In genomic region chr11:65892661-65893317, GRCh38 we compare ENCODE assay signal across 9 cellular contexts. TPM values are rescaled to one million over a fixed set of nuclear protein-coding genes. Genes with fewer than 3 reads are reported as not detected.
DNase-seq lines count a peak whose midpoint lies in the region; ATAC-seq, FAIRE-seq and TF ChIP-seq lines count a peak whose summit lies in the region.
"Had no signal": no experiment of that assay in that cellular context is flagged by ENCODE, and none has a peak within 500 bp of the region (broad histone marks: within the 10 kb centered on the region; RNA-seq: fewer than 3 reads in every experiment).

No MANE protein-coding gene starts in this region.

- H3K27me3 ChIP-seq in subcutaneous abdominal adipose tissue (ENCODE audit: control insufficient read depth in 5 of 5, insufficient read depth in 4 of 5, low read length in 5 of 5) = no peaks in the 10 kb centered on the region

- H3K4me1 ChIP-seq in subcutaneous abdominal adipose tissue (ENCODE audit: control insufficient read depth in 5 of 5, insufficient read depth in 5 of 5, low read length in 5 of 5) = peaks cover 8 to 61% (median 56%) of the 10 kb centered on the region in 5 donors

- peak; percentile 40 for DNase-seq in DMS 273 (lab: John Stamatoyannopoulos, UW; ENCODE audit: unreplicated experiment)
- no peak for DNase-seq in DMS 273 treated with DMSO at 0.1 percent for 48 hours (lab: John Stamatoyannopoulos, UW)
- no peak for DNase-seq in T-helper 17 cell
- no peak for DNase-seq in glutamatergic neuron
- no peak for DNase-seq in urothelium cell line (ENCODE audit: low spot score)
- DNase-seq in erythroblast (lab: John Stamatoyannopoulos, UW) = no peak

- H3K27ac Mint-ChIP-seq in T-helper 17 cell = peak overlapping the region; percentile 98
- H3K27ac Mint-ChIP-seq in glutamatergic neuron (ENCODE audit: unreplicated experiment) = peak overlapping the region; percentile 41

- H3K27me3 Mint-ChIP-seq in T-helper 17 cell (no peaks in the 10 kb centered on the region), glutamatergic neuron (ENCODE audit: unreplicated experiment) (peaks cover 21% of the 10 kb centered on the region)

- H3K27ac ChIP-seq in subcutaneous abdominal adipose tissue (ENCODE audit: low read depth, low read length) = peak overlapping the region; percentile 99
- H3K27ac ChIP-seq: 22Rv1 had no signal

- FAIRE-seq in urothelium cell line (lab: Jason Lieb, UNC) = no peak

- H3K4me3 Mint-ChIP-seq in T-helper 17 cell (peak overlapping the region; percentile 95), glutamatergic neuron (ENCODE audit: unreplicated experiment) (peak overlapping the region; percentile 74)

- TF ChIP-seq CTCF in glutamatergic neuron (IDR thresholded peaks at IDR 0.05; ENCODE audit: partially characterized antibody, unreplicated experiment) = no peak

- H3K9me3 ChIP-seq in T-helper 17 cell (ENCODE audit: control insufficient read depth, low read length, poor library complexity, severe bottlenecking) = no peaks in the 10 kb centered on the region
- H3K9me3 ChIP-seq in subcutaneous abdominal adipose tissue (ENCODE audit: control insufficient read depth in 5 of 5, low read length in 5 of 5) = no peaks in the 10 kb centered on the region

- no peak overlapping the region for H3K9ac ChIP-seq in subcutaneous abdominal adipose tissue (ENCODE audit: low read length in 5 of 5)

- H3K9me3 Mint-ChIP-seq in glutamatergic neuron (ENCODE audit: unreplicated experiment) = peaks cover 18% of the 10 kb centered on the region

- H3K4me1 Mint-ChIP-seq in T-helper 17 cell (peaks cover 40% of the 10 kb centered on the region), glutamatergic neuron (ENCODE audit: low read depth, unreplicated experiment) (peaks cover 23% of the 10 kb centered on the region)

- H3K36me3 ChIP-seq in subcutaneous abdominal adipose tissue (ENCODE audit: control insufficient read depth in 5 of 5, insufficient read depth in 5 of 5, low read length in 5 of 5) = no peaks in the 10 kb centered on the region

- ATAC-seq in T-helper 17 cell = no peak
- no peak for ATAC-seq in GM19324 (IDR thresholded peaks at IDR 0.05; ENCODE audit: low FRiP score, unreplicated experiment)

- no peak for TF ChIP-seq POLR2A in erythroblast (IDR thresholded peaks at IDR 0.05; ENCODE audit: low read length)

- H3K4me3 ChIP-seq in subcutaneous abdominal adipose tissue (ENCODE audit: low read depth in 1 of 5, low read length in 5 of 5) = peak overlapping the region in 4 of 5 donors; percentile 44 to 88 (median 75)

- no peaks in the 10 kb centered on the region for H3K36me3 Mint-ChIP-seq in T-helper 17 cell (ENCODE audit: low read depth)
- H3K36me3 Mint-ChIP-seq in glutamatergic neuron (ENCODE audit: unreplicated experiment) = no peaks in the 10 kb centered on the region

RNA-seq across cellular contexts. Expression of gene CCDC85B, which starts 2.3 kb away (rescaled TPM):
- total RNA-seq in T-helper 17 cell (10 to 100 TPM; 27.4 to 28.0 TPM), glutamatergic neuron (ENCODE audit: unreplicated experiment) (23.6 TPM)

RNA-seq across cellular contexts. Expression of gene FIBP, which starts 4.5 kb away (rescaled TPM):
- 10 to 100 TPM; 27.7 to 30.4 TPM for total RNA-seq in T-helper 17 cell
- total RNA-seq in glutamatergic neuron (ENCODE audit: unreplicated experiment) = 115 TPM

RNA-seq across cellular contexts. Expression of gene FOSL1, which starts 7.4 kb away (rescaled TPM):
- 1 to 10 TPM; 3.7 to 8.5 TPM for total RNA-seq in T-helper 17 cell
- total RNA-seq in glutamatergic neuron (ENCODE audit: unreplicated experiment) = not detected

RNA-seq across cellular contexts. Expression of gene CTSW, which starts 13.2 kb away (rescaled TPM):
- total RNA-seq in T-helper 17 cell (10 to 100 TPM; 19.7 to 52.7 TPM), glutamatergic neuron (ENCODE audit: unreplicated experiment) (not detected)

RNA-seq across cellular contexts. Expression of gene EFEMP2, which starts 20.2 kb away (rescaled TPM):
- 1 to 10 TPM; 5.1 to 8.0 TPM for total RNA-seq in T-helper 17 cell
- 16.3 TPM for total RNA-seq in glutamatergic neuron (ENCODE audit: unreplicated experiment)
